ENCODE assay signal across 18 cellular contexts in the genomic region with DNA sequence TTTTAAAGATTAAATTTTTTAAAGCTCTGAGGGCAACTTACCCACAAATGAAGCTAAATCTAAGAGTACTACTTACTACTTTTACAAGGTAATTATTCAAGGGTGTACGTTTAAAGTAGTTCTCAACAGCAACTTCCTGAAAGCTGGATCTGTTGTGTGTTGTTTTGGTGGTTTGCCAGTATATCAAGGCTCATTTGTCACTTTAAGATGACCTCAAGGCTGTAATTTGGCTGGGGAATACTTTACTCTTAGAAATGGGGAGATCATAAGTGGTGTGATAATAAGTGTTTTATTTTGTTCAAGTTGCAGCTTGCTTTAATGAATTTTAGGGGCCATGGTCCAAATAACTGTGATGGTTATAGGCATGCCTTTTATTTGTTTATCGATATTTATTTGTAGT. TPM values are rescaled to one million over a fixed set of nuclear protein-coding genes. Genes with fewer than 3 reads are reported as not detected.
"Had no signal": no experiment of that assay in that cellular context is flagged by ENCODE, and none has a peak within 500 bp of the region (broad histone marks: within the 10 kb centered on the region; RNA-seq: fewer than 3 reads in every experiment).

No MANE protein-coding gene starts in this region.

- H3K4me3 ChIP-seq: body of pancreas, esophagus squamous epithelium, left lung, neural progenitor cell, ovary, skin epidermis, vagina had no signal

- H3K4me3 Mint-ChIP-seq: activated T-cell treated with anti-CD3 and anti-CD28 coated beads, Interleukin-2, amount 50 U/mL, for 4 hours; central memory CD8-positive, alpha-beta T cell; neural progenitor cell had no signal

- H3K36me3 Mint-ChIP-seq: activated naive CD4-positive, alpha-beta T cell treated with anti-CD3 and anti-CD28 coated beads, Interleukin-2, amount 50 U/mL, for 72 hours; neural progenitor cell had no signal

- H3K36me3 ChIP-seq: ovary, vagina had no signal

- H3K9me3 ChIP-seq: body of pancreas, esophagus squamous epithelium, left lung, ovary, vagina had no signal

- ATAC-seq: activated naive CD4-positive, alpha-beta T cell treated with anti-CD3 and anti-CD28 coated beads, Interleukin-2, amount 50 U/mL, for 72 hours; activated T-cell treated with anti-CD3 and anti-CD28 coated beads, Interleukin-2, amount 50 U/mL, for 4 hours; body of pancreas; left lung had no signal

- H3K27me3 Mint-ChIP-seq: central memory CD8-positive, alpha-beta T cell had no signal

- H3K27ac Mint-ChIP-seq: activated naive CD4-positive, alpha-beta T cell treated with anti-CD3 and anti-CD28 coated beads, Interleukin-2, amount 50 U/mL, for 72 hours; neural progenitor cell had no signal

- DNase-seq: activated CD4-positive, CD25-positive, alpha-beta regulatory T cell; activated effector memory CD4-positive, alpha-beta T cell treated with anti-CD3 and anti-CD28 coated beads, Interleukin-2, amount 50 U/mL, for 16 hours; activated T-cell treated with anti-CD3 and anti-CD28 coated beads, Interleukin-2, amount 50 U/mL, for 4 hours; amniotic stem cell; body of pancreas; esophagus squamous epithelium; foreskin fibroblast; left lung; mesenchymal stem cell; ovary; T-helper 9 cell had no signal

- H3K4me1 Mint-ChIP-seq: neural progenitor cell had no signal

- H3K9me3 Mint-ChIP-seq: activated naive CD4-positive, alpha-beta T cell treated with anti-CD3 and anti-CD28 coated beads, Interleukin-2, amount 50 U/mL, for 72 hours; activated T-cell treated with anti-CD3 and anti-CD28 coated beads, Interleukin-2, amount 50 U/mL, for 4 hours; central memory CD8-positive, alpha-beta T cell; neural progenitor cell had no signal

- H3K9ac ChIP-seq: neural progenitor cell had no signal

- H3K27ac ChIP-seq: body of pancreas, left lung, neural progenitor cell, ovary, skin epidermis, vagina had no signal

- FAIRE-seq: islet of Langerhans had no signal

RNA-seq across cellular contexts. Expression of gene SLFN14, which starts 56.9 kb away (rescaled TPM):
- total RNA-seq: activated T-cell treated with anti-CD3 and anti-CD28 coated beads, Interleukin-2, amount 50 U/mL, for 4 hours; body of pancreas; esophagus squamous epithelium; ovary; renal cortical epithelial cell; vagina had no signal
- polyA plus RNA-seq: ovary had no signal
